23 cellular contexts compared by ENCODE assay signal in the genomic region with DNA sequence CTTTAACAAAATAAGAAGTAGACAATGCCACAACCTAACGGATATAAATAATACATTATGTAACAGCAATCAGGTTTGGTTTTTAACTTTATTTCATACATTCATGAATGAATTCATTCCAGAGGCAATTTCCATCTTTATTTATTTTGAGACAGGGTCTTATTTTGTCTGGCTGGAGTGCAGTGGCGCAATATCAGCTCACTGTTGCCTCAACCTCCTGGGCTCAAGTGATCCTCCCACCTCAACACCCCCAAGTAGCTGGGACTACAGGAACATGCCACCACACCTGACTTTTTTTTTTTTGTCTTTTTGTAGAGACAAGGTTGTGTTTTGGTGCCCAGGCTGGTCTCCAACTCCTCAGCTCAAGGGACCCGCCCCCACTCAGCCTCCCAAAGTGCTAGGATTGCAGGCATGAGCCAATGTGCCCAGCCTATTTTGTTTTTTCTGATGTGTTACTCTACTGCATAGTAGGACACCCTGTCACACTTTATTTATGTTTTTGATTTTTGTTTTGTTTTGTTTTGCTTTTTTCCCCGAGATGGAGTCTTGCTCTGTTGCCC. TPM values are rescaled to one million over a fixed set of nuclear protein-coding genes. Genes with fewer than 3 reads are reported as not detected.
A peak's percentile ranks its signal among the peaks of the same experiment; 100 is the strongest.
DNase-seq lines count a peak whose midpoint lies in the region; ATAC-seq and TF ChIP-seq lines count a peak whose summit lies in the region.
"Had no signal": no experiment of that assay in that cellular context is flagged by ENCODE, and none has a peak within 500 bp of the region (broad histone marks: within the 10 kb centered on the region; RNA-seq: fewer than 3 reads in every experiment).

No MANE protein-coding gene starts in this region.

- H3K36me3 ChIP-seq in adrenal gland (replicated peaks in 1 of 2) (peaks cover 0 to 66% of the 10 kb centered on the region in 2 donors), subcutaneous abdominal adipose tissue (ENCODE audit: control insufficient read depth in 5 of 5, insufficient read depth in 5 of 5, low read length in 5 of 5) (peaks cover 24 to 71% (median 42%) of the 10 kb centered on the region in 5 donors), brain microvascular endothelial cell (replicated peaks) (peaks cover 42% of the 10 kb centered on the region)

- ATAC-seq in activated naive CD8-positive, alpha-beta T cell treated with anti-CD3 and anti-CD28 coated beads, Interleukin-2, amount 10 ng/mL, durations not matched to agents 7 days and 5 days (ENCODE audit: low read depth), result no peak
- ATAC-seq in HG03097 (IDR thresholded peaks at IDR 0.05; ENCODE audit: low FRiP score, unreplicated experiment), result no peak
- ATAC-seq: GM12878 had no signal

- H3K9ac ChIP-seq in subcutaneous abdominal adipose tissue (ENCODE audit: low read length in 5 of 5), result no peak overlapping the region
- H3K9ac ChIP-seq: GM23248, KMS-11 had no signal

- no peak overlapping the region for H3K4me3 Mint-ChIP-seq in activated naive CD8-positive, alpha-beta T cell treated with anti-CD3 and anti-CD28 coated beads, Interleukin-2, amount 10 ng/mL, durations not matched to agents 7 days and 5 days
- H3K4me3 Mint-ChIP-seq in activated naive CD8-positive, alpha-beta T cell treated with anti-CD3 and anti-CD28 coated beads for 36 hours, result no peak overlapping the region
- H3K4me3 Mint-ChIP-seq: CD4-positive, alpha-beta T cell had no signal

- TF ChIP-seq POLR2A in NB4 (IDR thresholded peaks at IDR 0.05; ENCODE audit: extremely low read depth, insufficient read length) (no peak), adrenal gland (IDR thresholded peaks at IDR 0.05) (no peak)

- in situ Hi-C loops in brain microvascular endothelial cell (cut with HindIII; ENCODE audit: low pct_ligation_motif_present, low sequenced_read_pairs), result no loop called here

- peaks cover 18% of the 10 kb centered on the region for H3K36me3 Mint-ChIP-seq in activated naive CD8-positive, alpha-beta T cell treated with anti-CD3 and anti-CD28 coated beads, Interleukin-2, amount 10 ng/mL, durations not matched to agents 7 days and 5 days
- peaks cover 10% of the 10 kb centered on the region for H3K36me3 Mint-ChIP-seq in activated naive CD8-positive, alpha-beta T cell treated with anti-CD3 and anti-CD28 coated beads for 36 hours

- no peaks in the 10 kb centered on the region for H3K9me3 Mint-ChIP-seq in activated naive CD8-positive, alpha-beta T cell treated with anti-CD3 and anti-CD28 coated beads, Interleukin-2, amount 10 ng/mL, durations not matched to agents 7 days and 5 days
- H3K9me3 Mint-ChIP-seq in activated naive CD8-positive, alpha-beta T cell treated with anti-CD3 and anti-CD28 coated beads for 36 hours, result no peaks in the 10 kb centered on the region
- H3K9me3 Mint-ChIP-seq: CD4-positive, alpha-beta T cell had no signal

- H3K27ac ChIP-seq in adrenal gland, result peak overlapping the region in 3 of 5 donors; percentile 10 to 19 (median 15)
- H3K27ac ChIP-seq in subcutaneous abdominal adipose tissue (ENCODE audit: low read depth, low read length), result peak overlapping the region; percentile 56
- H3K27ac ChIP-seq in brain microvascular endothelial cell, result no peak overlapping the region
- H3K27ac ChIP-seq: GM23248, KMS-11, SJSA1 had no signal

- WGBS in adrenal gland, 4 donors, result 88 to 92% (median 89%) methylated on average over 4 of the region's 4 CpGs

- H3K27me3 ChIP-seq in adrenal gland (no peaks in the 10 kb centered on the region), subcutaneous abdominal adipose tissue (ENCODE audit: control insufficient read depth in 5 of 5, insufficient read depth in 4 of 5, low read length in 5 of 5) (no peaks in the 10 kb centered on the region), brain microvascular endothelial cell (replicated peaks) (no peaks in the 10 kb centered on the region)
- H3K27me3 ChIP-seq: BE2C, SJSA1 had no signal

- H3K27me3 Mint-ChIP-seq in activated naive CD8-positive, alpha-beta T cell treated with anti-CD3 and anti-CD28 coated beads, Interleukin-2, amount 10 ng/mL, durations not matched to agents 7 days and 5 days, result no peaks in the 10 kb centered on the region
- no peaks in the 10 kb centered on the region for H3K27me3 Mint-ChIP-seq in activated naive CD8-positive, alpha-beta T cell treated with anti-CD3 and anti-CD28 coated beads for 36 hours
- H3K27me3 Mint-ChIP-seq: CD4-positive, alpha-beta T cell had no signal

- peaks cover 3% of the 10 kb centered on the region for H3K4me1 Mint-ChIP-seq in activated naive CD8-positive, alpha-beta T cell treated with anti-CD3 and anti-CD28 coated beads, Interleukin-2, amount 10 ng/mL, durations not matched to agents 7 days and 5 days
- no peaks in the 10 kb centered on the region for H3K4me1 Mint-ChIP-seq in activated naive CD8-positive, alpha-beta T cell treated with anti-CD3 and anti-CD28 coated beads for 36 hours

- H3K4me1 ChIP-seq in adrenal gland (replicated peaks in 1 of 2) (no peaks in the 10 kb centered on the region), subcutaneous abdominal adipose tissue (ENCODE audit: control insufficient read depth in 5 of 5, insufficient read depth in 5 of 5, low read length in 5 of 5) (peaks cover 0 to 2% (median 0%) of the 10 kb centered on the region in 5 donors)
- H3K4me1 ChIP-seq: BE2C, Caco-2, HAP-1, SJSA1 had no signal

- H3K27ac Mint-ChIP-seq in activated naive CD8-positive, alpha-beta T cell treated with anti-CD3 and anti-CD28 coated beads, Interleukin-2, amount 10 ng/mL, durations not matched to agents 7 days and 5 days, result peak overlapping the region; percentile 37
- no peak overlapping the region for H3K27ac Mint-ChIP-seq in activated naive CD8-positive, alpha-beta T cell treated with anti-CD3 and anti-CD28 coated beads for 36 hours
- H3K27ac Mint-ChIP-seq: CD4-positive, alpha-beta T cell had no signal

- H3K9me3 ChIP-seq in adrenal gland (replicated peaks in 1 of 3) (no peaks in the 10 kb centered on the region), subcutaneous abdominal adipose tissue (ENCODE audit: control insufficient read depth in 5 of 5, low read length in 5 of 5) (no peaks in the 10 kb centered on the region)
- H3K9me3 ChIP-seq: BE2C, Caco-2, HAP-1, SJSA1 had no signal

- no peak for DNase-seq in activated naive CD8-positive, alpha-beta T cell treated with anti-CD3 and anti-CD28 coated beads, Interleukin-2, amount 10 ng/mL, durations not matched to agents 7 days and 5 days
- DNase-seq in activated naive CD8-positive, alpha-beta T cell treated with anti-CD3 and anti-CD28 coated beads for 36 hours, result no peak
- DNase-seq in NB4 (ENCODE audit: low read depth) (peak; percentile 27), adrenal gland (no peak), brain microvascular endothelial cell (no peak), occipital lobe (lab: John Stamatoyannopoulos, UW) (no peak)
- DNase-seq: BE2C; Caco-2; CD4-positive, alpha-beta T cell; DMS53; EL; GM23248; NCI-H1417 treated with DMSO at 0.1 percent for 48 hours; NCI-H187 treated with DMSO at 0.1 percent for 48 hours; NCI-H226; NCI-H524; NCI-H82 had no signal

- POLR2A ChIA-PET in activated naive CD8-positive, alpha-beta T cell treated with anti-CD3 and anti-CD28 coated beads, Interleukin-2, amount 10 ng/mL, durations not matched to agents 7 days and 5 days (lab: Charles Lee), result no interaction called here

- H3K4me3 ChIP-seq in NB4 (ENCODE audit: low read depth, low read length), result no peak overlapping the region
- H3K4me3 ChIP-seq in adrenal gland, result no peak overlapping the region
- no peak overlapping the region for H3K4me3 ChIP-seq in subcutaneous abdominal adipose tissue (ENCODE audit: low read depth in 1 of 5, low read length in 5 of 5)
- H3K4me3 ChIP-seq in brain microvascular endothelial cell (ENCODE audit: low read depth, low read length), result no peak overlapping the region
- H3K4me3 ChIP-seq: GM12878, GM23248, HAP-1, SJSA1 had no signal

- TF ChIP-seq CTCF in NB4 (IDR thresholded peaks at IDR 0.05; ENCODE audit: low read depth, low read length) (no peak), adrenal gland (IDR thresholded peaks at IDR 0.05) (no peak), brain microvascular endothelial cell (IDR thresholded peaks at IDR 0.05; ENCODE audit: low read depth, low read length, missing control alignments) (no peak)

- intact Hi-C loops in adrenal gland (cut with DNase I), result no loop called here

RNA-seq across cellular contexts. Expression of gene C5orf24, which starts 26.3 kb away (rescaled TPM):
- total RNA-seq in activated naive CD8-positive, alpha-beta T cell treated with anti-CD3 and anti-CD28 coated beads, Interleukin-2, amount 10 ng/mL, durations not matched to agents 7 days and 5 days, result 10 to 100 TPM; 32.4 to 37.0 TPM
- total RNA-seq in activated naive CD8-positive, alpha-beta T cell treated with anti-CD3 and anti-CD28 coated beads for 36 hours, result 10 to 100 TPM; 24.1 to 30.5 TPM
- total RNA-seq in adrenal gland, result 10 to 100 TPM; 28.1 to 68.2 (median 42.4) TPM
- polyA plus RNA-seq in adrenal gland, result 10 to 100 TPM; 13.5 to 57.0 (median 16.0) TPM
- total RNA-seq in occipital lobe, result 105 TPM

RNA-seq across cellular contexts. Expression of gene TXNDC15, which starts 54.7 kb away (rescaled TPM):
- total RNA-seq in activated naive CD8-positive, alpha-beta T cell treated with anti-CD3 and anti-CD28 coated beads, Interleukin-2, amount 10 ng/mL, durations not matched to agents 7 days and 5 days, result 10 to 100 TPM; 37.7 to 41.1 TPM
- total RNA-seq in activated naive CD8-positive, alpha-beta T cell treated with anti-CD3 and anti-CD28 coated beads for 36 hours, result 10 to 100 TPM; 27.2 to 29.4 TPM
- total RNA-seq in adrenal gland (100 to 1,000 TPM in 4 of 8 donors, 10 to 100 TPM in 4; 62.2 to 267 (median 101) TPM), occipital lobe (112 TPM)
- polyA plus RNA-seq in adrenal gland, result 100 to 1,000 TPM in 1 of 3 donors, 10 to 100 TPM in 2; 56.4 to 195 (median 82.7) TPM
